In genomic region chr16:86831366-86831765, GRCh38 we compare ENCODE assay signal across 14 cellular contexts.
"Had no signal": no experiment of that assay in that cellular context is flagged by ENCODE, and none has a peak within 500 bp of the region (broad histone marks: within the 10 kb centered on the region; RNA-seq: fewer than 3 reads in every experiment).

No MANE protein-coding gene starts in this region.

- H3K4me3 ChIP-seq: ascending aorta, gastroesophageal sphincter, heart right ventricle, lower lobe of right lung, thoracic aorta, upper lobe of right lung had no signal

- H3K9me3 ChIP-seq: ascending aorta, gastroesophageal sphincter, heart right ventricle, lower lobe of right lung, thoracic aorta, upper lobe of right lung had no signal

- H3K27me3 ChIP-seq: ascending aorta had no signal

- H3K27ac ChIP-seq: ascending aorta, epithelial cell of prostate, gastroesophageal sphincter, heart right ventricle, lower lobe of right lung, thoracic aorta, upper lobe of right lung had no signal

- DNase-seq: activated CD4-positive, CD25-positive, alpha-beta regulatory T cell treated with anti-CD3 and anti-CD28 coated beads, Interleukin-2, amount 50 U/mL, for 72 hours; activated naive CD4-positive, alpha-beta T cell treated with anti-CD3 and anti-CD28 coated beads for 36 hours; activated T-cell treated with anti-CD3 and anti-CD28 coated beads for 4 hours; dermis blood vessel endothelial cell; effector memory CD8-positive, alpha-beta T cell; heart right ventricle; left colon; lower lobe of right lung; upper lobe of right lung had no signal

- H3K36me3 ChIP-seq: ascending aorta, gastroesophageal sphincter, heart right ventricle, lower lobe of right lung, thoracic aorta, upper lobe of right lung had no signal

- H3K4me1 ChIP-seq: ascending aorta, lower lobe of right lung, upper lobe of right lung had no signal

- ATAC-seq: effector memory CD8-positive, alpha-beta T cell; gastroesophageal sphincter; heart right ventricle; left colon; lower lobe of right lung; stimulated activated effector memory CD8-positive, alpha-beta T cell treated with anti-CD3 and anti-CD28 coated beads, Interleukin-12 subunit alpha, Interleukin-12 subunit beta, amount 100 ng/mL, for 72 hours; upper lobe of right lung had no signal
